7 cellular contexts compared by ENCODE assay signal in genomic region chr6:136989591-136990578, GRCh38. TPM values are rescaled to one million over a fixed set of nuclear protein-coding genes. Genes with fewer than 3 reads are reported as not detected.
DNase-seq lines count a peak whose midpoint lies in the region; ATAC-seq, FAIRE-seq and TF ChIP-seq lines count a peak whose summit lies in the region.

No MANE protein-coding gene starts in this region.

- CTCF ChIA-PET in K562 (lab: Yijun Ruan, JAX; ENCODE audit: low intra/inter-chr PET ratio) = no interaction called here

- no TSS peak for BruUV-seq in K562 (replicated peaks; lab: Mats Ljungman, UMichigan)

- H3K27me3 ChIP-seq in K562 (ENCODE audit: control insufficient read depth in 2 of 2, insufficient read depth in 2 of 2, low read length in 2 of 2) (peaks cover 22 to 24% of the 10 kb centered on the region in 2 experiments), kidney epithelial cell (ENCODE audit: control insufficient read depth, insufficient read depth, low read length) (peaks cover 10% of the 10 kb centered on the region), stomach smooth muscle (ENCODE audit: control insufficient read depth in 1 of 2, insufficient read depth in 2 of 2, low read length in 2 of 2) (peaks cover 16% of the 10 kb centered on the region in 2 donors)

- H3K9me3 ChIP-seq in K562 (replicated peaks; ENCODE audit: control insufficient read depth, insufficient read depth, low read depth, low read length) (no peaks in the 10 kb centered on the region), stomach smooth muscle (ENCODE audit: control insufficient read depth in 2 of 2, low read length in 2 of 2) (no peaks in the 10 kb centered on the region)

- no peak overlapping the region for H3K4me3 ChIP-seq in K562
- peak overlapping the region; percentile 43 for H3K4me3 ChIP-seq in kidney epithelial cell (ENCODE audit: low read depth, low read length)
- peak overlapping the region; percentile 34 to 69 for H3K4me3 ChIP-seq in stomach smooth muscle (ENCODE audit: low read length in 2 of 2)

- WGBS in K562 (ENCODE audit: insufficient coverage, low coverage, missing lambda C conversion rate) = 6% methylated on average over 43 of the region's 44 CpGs

- POLR2A ChIA-PET in K562 (lab: Yijun Ruan, JAX) = no interaction called here

- in situ Hi-C loops in K562 (cut with MboI) = no loop called here

- no peaks in the 10 kb centered on the region for H3K9me1 ChIP-seq in K562 (ENCODE audit: control insufficient read depth, insufficient read depth, low read length)

- TF ChIP-seq EP300 in Ishikawa (IDR thresholded peaks at IDR 0.05; ENCODE audit: borderline replicate concordance) (no peak), K562 (IDR thresholded peaks at IDR 0.05; ENCODE audit: low read length) (no peak)

- H3K36me3 ChIP-seq in K562 (ENCODE audit: control insufficient read depth, insufficient read depth, low read length) (no peaks in the 10 kb centered on the region), kidney epithelial cell (ENCODE audit: control insufficient read depth, insufficient read depth, low read length) (no peaks in the 10 kb centered on the region), stomach smooth muscle (ENCODE audit: control insufficient read depth in 2 of 2, insufficient read depth in 2 of 2, low read length in 2 of 2) (no peaks in the 10 kb centered on the region)

- no peak for DNase-seq in K562 (ENCODE audit: extremely low read depth in 1 of 4, low spot score in 3 of 4)
- no peak for DNase-seq in kidney epithelial cell (ENCODE audit: low read depth)
- DNase-seq in activated gamma-delta T cell treated with Interleukin-2 at 50 U/mL for 16 hours = no peak

- peaks cover 0 to 4% of the 10 kb centered on the region in 2 experiments; a peak in 1 of 5 replicates for H3K4me1 ChIP-seq in K562 (replicated peaks in 1 of 2; ENCODE audit: control insufficient read depth in 2 of 2, insufficient read depth in 2 of 2, low read length in 2 of 2)
- H3K4me1 ChIP-seq in stomach smooth muscle (ENCODE audit: control insufficient read depth, insufficient read depth, low read length) = peaks cover 10% of the 10 kb centered on the region

- intact Hi-C loops in K562 (cut with micrococcal nuclease) = no loop called here

- peak overlapping the region in 1 of 2 experiments; percentile 22; a peak in 1 of 4 replicates for H3K9ac ChIP-seq in K562 (ENCODE audit: insufficient read depth in 1 of 2, low read depth in 2 of 2, low read length in 2 of 2)
- H3K9ac ChIP-seq in stomach smooth muscle (ENCODE audit: low read length in 2 of 2) = no peak overlapping the region

- H3K4me2 ChIP-seq in K562 (ENCODE audit: insufficient read depth, low read length) = no peak overlapping the region

- ATAC-seq in K562 (no peak; the same call in 1 of the 3 replicates), HG03457 (IDR thresholded peaks at IDR 0.05; ENCODE audit: unreplicated experiment) (no peak), GM18858 (IDR thresholded peaks at IDR 0.05; ENCODE audit: unreplicated experiment) (no peak)

- FAIRE-seq in K562 (lab: Jason Lieb, UNC) = no peak

- TF ChIP-seq CTCF in K562 (IDR thresholded peaks at IDR 0.05 in 2 of 3, conservative IDR thresholded peaks at IDR 0.05 in 1 of 3; ENCODE audit: insufficient read depth in 2 of 3, low read depth in 1 of 3, low read length in 3 of 3) (no peak), kidney epithelial cell (IDR thresholded peaks at IDR 0.05; ENCODE audit: insufficient read depth, low read length, poor library complexity, severe bottlenecking) (no peak)

- H4K20me1 ChIP-seq in K562 (replicated peaks; ENCODE audit: control insufficient read depth, insufficient read depth, low read length) = no peaks in the 10 kb centered on the region

- TF ChIP-seq RAD21 in Ishikawa (IDR thresholded peaks at IDR 0.05; ENCODE audit: low read depth) (no peak), K562 (CRISPR knock-in tag; conservative IDR thresholded peaks at IDR 0.05 in 1 of 2, IDR thresholded peaks at IDR 0.05 in 1 of 2) (no peak)

- H2AFZ ChIP-seq in K562 (ENCODE audit: low read depth, low read length) = no peak overlapping the region

- no peak for TF ChIP-seq POLR2A in K562 (conservative IDR thresholded peaks at IDR 0.05)

- H3K27ac ChIP-seq in K562 (ENCODE audit: extremely low read depth, low read depth, low read length) (no peak overlapping the region), stomach smooth muscle (ENCODE audit: low read length) (no peak overlapping the region)

- no peaks in the 10 kb centered on the region for H3K79me2 ChIP-seq in K562 (ENCODE audit: control insufficient read depth, insufficient read depth, low read length)

TF ChIP-seq in Ishikawa, 13 proteins besides CTCF, POLR2A, EP300 and RAD21:
- TF ChIP-seq ZBTB7A (IDR thresholded peaks at IDR 0.05; ENCODE audit: low read depth) (0 out of 2 replicates have a peak, but pooled peaks have one; percentile 67), MAX (IDR thresholded peaks at IDR 0.05) (peak; percentile 55), YY1 (IDR thresholded peaks at IDR 0.05; ENCODE audit: low read depth) (no peak), NFIC (IDR thresholded peaks at IDR 0.05) (0 out of 2 replicates have a peak, but pooled peaks have one; percentile 14), CEBPB (IDR thresholded peaks at IDR 0.05) (no peak)

TF ChIP-seq in K562, 482 proteins besides CTCF, POLR2A, EP300 and RAD21:
- TF ChIP-seq CBX8 (IDR thresholded peaks at IDR 0.05; ENCODE audit: borderline replicate concordance, extremely low read depth, low read depth, low read length, poor library complexity, severe bottlenecking) = peak; percentile 72
- no peak for TF ChIP-seq SMARCA5 (IDR thresholded peaks at IDR 0.05)
- TF ChIP-seq EZH2 (IDR thresholded peaks at IDR 0.05; ENCODE audit: borderline replicate concordance, low read depth, low read length) = 0 out of 2 replicates have a peak, but pooled peaks have one; percentile 25
- TF ChIP-seq HOXB6 (CRISPR knock-in tag; IDR thresholded peaks at IDR 0.05; ENCODE audit: borderline replicate concordance) = no peak

RNA-seq across cellular contexts. Expression of gene IL20RA, which starts 54.9 kb away (rescaled TPM):
- not detected in 2 replicates for total RNA-seq in K562 (2011; cell fraction: chromatin; rRNA removed; ENCODE audit: low replicate concordance)
- total RNA-seq in K562 (2011; cell fraction: nucleolus; rRNA removed) = not detected in 2 replicates
- total RNA-seq in K562 (2011; cell fraction: nucleoplasm; rRNA removed) = not detected in 2 replicates
- total RNA-seq in K562 (2014; rRNA removed) (not detected in 2 replicates), K562 (2014; rRNA removed; fragmentation: Illumina TruSeq; extraction: Trizol) (not detected in 2 replicates), K562 (2015; rRNA removed; fragmentation: Illumina TruSeq; extraction: Trizol) (not detected in 2 replicates), K562 (2021) (not detected in 2 replicates), kidney epithelial cell (0.46 and 0.89 TPM in 2 replicates)
- polyA plus RNA-seq in K562 (2011; rRNA removed) (not detected in 2 replicates), K562 (2014; fragmentation: Illumina TruSeq; extraction: Trizol) (not detected in 2 replicates), K562 (2014; fragmentation: Nextera tagmentation; extraction: Ambion mirVana) (not detected), K562 (2014; rRNA removed) (not detected in 2 replicates)
- not detected in 2 replicates for polyA plus RNA-seq in K562 (2011; cell fraction: cytosol; rRNA removed)
- polyA plus RNA-seq in K562 (2011; cell fraction: nucleus; rRNA removed) = not detected in 2 replicates
- not detected in 2 replicates for polyA plus RNA-seq in K562 (2012)
- polyA minus RNA-seq in K562 (2011; rRNA and poly(A)+ RNA removed) = not detected in 2 replicates
- not detected in 2 replicates for polyA minus RNA-seq in K562 (2011; cell fraction: cytosol; rRNA and poly(A)+ RNA removed)
- not detected in 2 replicates for polyA minus RNA-seq in K562 (2011; cell fraction: nucleus; rRNA and poly(A)+ RNA removed)
